Comparison of ENCODE assay signal across 8 cellular contexts in the genomic region with DNA sequence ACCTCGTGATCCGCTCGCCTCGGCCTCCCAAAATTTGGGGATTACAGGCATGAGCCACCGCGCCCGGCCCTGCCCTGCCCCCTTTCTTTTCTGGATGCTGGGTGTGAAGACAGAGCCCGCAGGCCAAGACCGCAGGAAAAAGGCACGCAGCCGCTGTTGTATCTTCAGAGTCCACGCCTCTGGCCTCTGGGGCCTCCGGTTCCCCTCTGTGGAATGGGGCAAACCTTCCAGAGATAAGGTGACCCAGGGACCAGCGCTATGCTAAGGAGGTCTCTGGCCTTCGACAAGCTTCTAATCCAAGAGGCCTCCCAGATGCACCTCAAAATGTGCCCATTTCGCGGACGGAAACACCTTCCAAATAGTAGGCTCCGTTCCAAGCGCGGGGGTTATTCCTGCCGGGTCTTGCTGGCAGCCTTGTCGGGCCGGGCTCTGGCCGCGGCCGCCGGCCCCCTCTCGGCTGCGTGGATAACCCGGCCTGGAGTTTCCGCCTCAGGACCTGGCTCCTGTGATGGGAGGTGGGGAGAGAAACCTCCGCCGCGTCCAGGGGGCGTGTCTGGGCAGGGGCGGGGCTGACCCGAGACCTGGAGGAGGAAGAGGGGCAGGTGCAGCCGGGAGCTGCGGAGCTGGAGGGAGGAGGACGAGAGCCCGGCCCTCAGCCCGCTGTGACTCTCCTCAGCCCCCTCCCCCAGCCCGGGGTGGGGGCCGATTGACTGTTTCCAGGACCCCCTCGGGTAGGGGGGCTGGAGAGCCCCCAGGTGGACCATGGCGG. TPM values are rescaled to one million over a fixed set of nuclear protein-coding genes. Genes with fewer than 3 reads are reported as not detected.
DNase-seq lines count a peak whose midpoint lies in the region; ATAC-seq and TF ChIP-seq lines count a peak whose summit lies in the region.

No MANE protein-coding gene starts in this region.

- H3K4me3 Mint-ChIP-seq in activated CD8-positive, alpha-beta memory T cell treated with anti-CD3 and anti-CD28 coated beads, Interleukin-2, amount 10 ng/mL, durations not matched to agents 7 days and 5 days = no peak overlapping the region

- no peak overlapping the region for H2BK15ac ChIP-seq in mesenchymal stem cell (ENCODE audit: low read depth, poor library complexity, severe bottlenecking)

- no peak overlapping the region for H2AK5ac ChIP-seq in mesenchymal stem cell (ENCODE audit: low read length, severe bottlenecking)

- no peaks in the 10 kb centered on the region for H3K36me3 Mint-ChIP-seq in activated CD8-positive, alpha-beta memory T cell treated with anti-CD3 and anti-CD28 coated beads, Interleukin-2, amount 10 ng/mL, durations not matched to agents 7 days and 5 days

- no peak overlapping the region for H2BK5ac ChIP-seq in mesenchymal stem cell (ENCODE audit: low read depth, low read length, poor library complexity, severe bottlenecking)

- H3K27ac ChIP-seq in HL-60 (replicated peaks) (no peak overlapping the region), mesenchymal stem cell (ENCODE audit: low read length, poor library complexity, severe bottlenecking) (no peak overlapping the region)
- H3K27ac ChIP-seq in effector memory CD4-positive, alpha-beta T cell (ENCODE audit: insufficient read depth, low read length, poor library complexity, severe bottlenecking) = no peak overlapping the region

- H3K4me3 ChIP-seq in BE2C (ENCODE audit: low read depth, low read length) = no peak overlapping the region
- H3K4me3 ChIP-seq in HL-60 (replicated peaks; ENCODE audit: insufficient read depth, low read length) = no peak overlapping the region
- H3K4me3 ChIP-seq in effector memory CD4-positive, alpha-beta T cell (ENCODE audit: insufficient read depth, low read depth, low read length, poor library complexity, severe bottlenecking) = peak overlapping the region; percentile 77
- H3K4me3 ChIP-seq in mesenchymal stem cell (ENCODE audit: insufficient read depth in 1 of 2, low read depth in 1 of 2, low read length in 2 of 2) = no peak overlapping the region

- H3K4me2 ChIP-seq in mesenchymal stem cell (ENCODE audit: low read length, poor library complexity, severe bottlenecking) = peak overlapping the region; percentile 57

- H3K9me3 Mint-ChIP-seq in activated CD8-positive, alpha-beta memory T cell treated with anti-CD3 and anti-CD28 coated beads, Interleukin-2, amount 10 ng/mL, durations not matched to agents 7 days and 5 days (ENCODE audit: low read depth) = no peaks in the 10 kb centered on the region

- H4K8ac ChIP-seq in mesenchymal stem cell (ENCODE audit: low read length) = peak overlapping the region; percentile 14

- no peaks in the 10 kb centered on the region for H3K4me1 ChIP-seq in BE2C
- H3K4me1 ChIP-seq in effector memory CD4-positive, alpha-beta T cell (ENCODE audit: control insufficient read depth, insufficient read depth, low read length, poor library complexity, severe bottlenecking) = peaks cover 14% of the 10 kb centered on the region
- peaks cover 18% of the 10 kb centered on the region for H3K4me1 ChIP-seq in mesenchymal stem cell (ENCODE audit: control insufficient read depth, insufficient read depth, low read depth, low read length)

- peak; percentile 81 for ATAC-seq in activated CD8-positive, alpha-beta memory T cell treated with anti-CD3 and anti-CD28 coated beads, Interleukin-2, amount 10 ng/mL, durations not matched to agents 7 days and 5 days
- ATAC-seq in GM18870 (IDR thresholded peaks at IDR 0.05; ENCODE audit: unreplicated experiment) = no peak

- H2AFZ ChIP-seq in mesenchymal stem cell (ENCODE audit: low read depth, low read length) = no peak overlapping the region

- WGBS in mesenchymal stem cell = 37% methylated on average over 35 of the region's 47 CpGs

- peak; percentile 83 for DNase-seq in BE2C
- DNase-seq in HL-60 (ENCODE audit: low read depth in 1 of 2, low spot score in 1 of 2) = peak; percentile 66 to 76
- DNase-seq in NCI-H82 treated with DMSO at 0.1 percent for 48 hours (lab: John Stamatoyannopoulos, UW; ENCODE audit: unreplicated experiment) = peak; percentile 44
- DNase-seq in activated CD8-positive, alpha-beta memory T cell treated with anti-CD3 and anti-CD28 coated beads, Interleukin-2, amount 10 ng/mL, durations not matched to agents 7 days and 5 days = peak; percentile 85
- peak; percentile 81 to 86 (median 85) for DNase-seq in effector memory CD4-positive, alpha-beta T cell
- DNase-seq in mesenchymal stem cell = peak; percentile 82
- DNase-seq in stimulated activated CD8-positive, alpha-beta memory T cell treated with anti-CD3 and anti-CD28 coated beads, Interleukin-15, amount 100 ng/mL, for 4 hours (ENCODE audit: low read depth in 2 of 2) = peak; percentile 65

- peaks cover 9% of the 10 kb centered on the region for H3K4me1 Mint-ChIP-seq in activated CD8-positive, alpha-beta memory T cell treated with anti-CD3 and anti-CD28 coated beads, Interleukin-2, amount 10 ng/mL, durations not matched to agents 7 days and 5 days

- CTCF ChIA-PET in activated CD8-positive, alpha-beta memory T cell treated with anti-CD3 and anti-CD28 coated beads, Interleukin-2, amount 10 ng/mL, durations not matched to agents 7 days and 5 days (lab: Charles Lee) = interaction anchor here (0.9 to 2.0 kb wide), 3 partner anchors 13 to 59 kb away, joined by 3 to 5 read pairs (median 4); partner anchors contain the start of genes APBA3 and TJP3

- H3K27me3 ChIP-seq in BE2C (peaks cover 25% of the 10 kb centered on the region), HL-60 (ENCODE audit: insufficient read depth, poor library complexity, severe bottlenecking) (peaks cover 35% of the 10 kb centered on the region), mesenchymal stem cell (ENCODE audit: control insufficient read depth in 1 of 2, insufficient read depth in 1 of 2, low read length in 2 of 2) (peaks cover 40 to 59% of the 10 kb centered on the region in 2 experiments)
- H3K27me3 ChIP-seq in effector memory CD4-positive, alpha-beta T cell (replicated peaks; ENCODE audit: control insufficient read depth, insufficient read depth, low read length, poor library complexity, severe bottlenecking) = no peaks in the 10 kb centered on the region

- no peak overlapping the region for H3K27ac Mint-ChIP-seq in activated CD8-positive, alpha-beta memory T cell treated with anti-CD3 and anti-CD28 coated beads, Interleukin-2, amount 10 ng/mL, durations not matched to agents 7 days and 5 days

- no peak overlapping the region for H4K91ac ChIP-seq in mesenchymal stem cell (ENCODE audit: low read length)

- H3K14ac ChIP-seq in mesenchymal stem cell (ENCODE audit: low read length in 2 of 2) = no peak overlapping the region

- no peak overlapping the region for H3K18ac ChIP-seq in mesenchymal stem cell (ENCODE audit: low read depth in 1 of 2, low read length in 2 of 2)

- H2BK120ac ChIP-seq in mesenchymal stem cell (ENCODE audit: low read depth, low read length) = peak overlapping the region; percentile 52

- H3K4ac ChIP-seq in mesenchymal stem cell (ENCODE audit: low read depth in 1 of 2, low read length in 2 of 2) = no peak overlapping the region

- H3K9me3 ChIP-seq in BE2C (no peaks in the 10 kb centered on the region), mesenchymal stem cell (ENCODE audit: control insufficient read depth, low read length) (no peaks in the 10 kb centered on the region)
- H3K9me3 ChIP-seq in effector memory CD4-positive, alpha-beta T cell (ENCODE audit: control insufficient read depth, low read length) = no peaks in the 10 kb centered on the region

- no peak overlapping the region for H3K9ac ChIP-seq in mesenchymal stem cell (ENCODE audit: low read length)

- H3K36me3 ChIP-seq in BE2C = no peaks in the 10 kb centered on the region
- no peaks in the 10 kb centered on the region for H3K36me3 ChIP-seq in effector memory CD4-positive, alpha-beta T cell (ENCODE audit: control insufficient read depth, insufficient read depth, low read length)
- no peaks in the 10 kb centered on the region for H3K36me3 ChIP-seq in mesenchymal stem cell (ENCODE audit: control insufficient read depth in 1 of 2, insufficient read depth in 2 of 2, low read depth in 1 of 2, low read length in 2 of 2)

- no peak overlapping the region for H3K23ac ChIP-seq in mesenchymal stem cell (ENCODE audit: low read length in 2 of 2)

- no peaks in the 10 kb centered on the region for H3K79me1 ChIP-seq in mesenchymal stem cell (replicated peaks; ENCODE audit: low read length, poor library complexity, severe bottlenecking)

- TF ChIP-seq CTCF in BE2C (IDR thresholded peaks at IDR 0.05; ENCODE audit: low read depth, low read length) = no peak
- TF ChIP-seq CTCF in HL-60 (IDR thresholded peaks at IDR 0.05; ENCODE audit: insufficient read depth, low read length) = no peak

- H3K27me3 Mint-ChIP-seq in activated CD8-positive, alpha-beta memory T cell treated with anti-CD3 and anti-CD28 coated beads, Interleukin-2, amount 10 ng/mL, durations not matched to agents 7 days and 5 days = peaks cover 36% of the 10 kb centered on the region

- H2BK12ac ChIP-seq in mesenchymal stem cell (ENCODE audit: low read length in 2 of 2) = no peak overlapping the region

RNA-seq across cellular contexts. Expression of gene TJP3, which starts 13.1 kb away (rescaled TPM):
- polyA plus RNA-seq in BE2C (2012; ENCODE audit: insufficient read depth, insufficient read length, low read depth) = 0.65 TPM
- 1 to 10 TPM; 1.0 to 1.3 TPM for total RNA-seq in activated CD8-positive, alpha-beta memory T cell treated with anti-CD3 and anti-CD28 coated beads, Interleukin-2, amount 10 ng/mL, durations not matched to agents 7 days and 5 days
- not detected for polyA plus RNA-seq in mesenchymal stem cell (2013, experiment 1 of 2)
- not detected for polyA plus RNA-seq in mesenchymal stem cell (2013, experiment 2 of 2)

RNA-seq across cellular contexts. Expression of gene PIP5K1C, which starts 21.0 kb away (rescaled TPM):
- polyA plus RNA-seq in BE2C (2012; ENCODE audit: insufficient read depth, insufficient read length, low read depth) = 20.4 TPM
- 10 to 100 TPM; 23.9 to 37.7 TPM for total RNA-seq in activated CD8-positive, alpha-beta memory T cell treated with anti-CD3 and anti-CD28 coated beads, Interleukin-2, amount 10 ng/mL, durations not matched to agents 7 days and 5 days
- 52.2 TPM for polyA plus RNA-seq in mesenchymal stem cell (2013, experiment 1 of 2)
- polyA plus RNA-seq in mesenchymal stem cell (2013, experiment 2 of 2) = 51.8 TPM

RNA-seq across cellular contexts. Expression of gene APBA3, which starts 40.2 kb away (rescaled TPM):
- 50.5 TPM for polyA plus RNA-seq in BE2C (2012; ENCODE audit: insufficient read depth, insufficient read length, low read depth)
- 10 to 100 TPM; 50.3 to 65.5 TPM for total RNA-seq in activated CD8-positive, alpha-beta memory T cell treated with anti-CD3 and anti-CD28 coated beads, Interleukin-2, amount 10 ng/mL, durations not matched to agents 7 days and 5 days
- polyA plus RNA-seq in mesenchymal stem cell (2013, experiment 1 of 2) = 12.8 TPM
- polyA plus RNA-seq in mesenchymal stem cell (2013, experiment 2 of 2) = 13.3 TPM

RNA-seq across cellular contexts. Expression of gene MRPL54, which starts 41.2 kb away (rescaled TPM):
- polyA plus RNA-seq in BE2C (2012; ENCODE audit: insufficient read depth, insufficient read length, low read depth) = 237 TPM
- total RNA-seq in activated CD8-positive, alpha-beta memory T cell treated with anti-CD3 and anti-CD28 coated beads, Interleukin-2, amount 10 ng/mL, durations not matched to agents 7 days and 5 days = 10 to 100 TPM; 74.0 to 89.8 TPM
- 54.1 TPM for polyA plus RNA-seq in mesenchymal stem cell (2013, experiment 1 of 2)
- 56.4 TPM for polyA plus RNA-seq in mesenchymal stem cell (2013, experiment 2 of 2)

RNA-seq across cellular contexts. Expression of gene RAX2, which starts 50.7 kb away (rescaled TPM):
- not detected for polyA plus RNA-seq in BE2C (2012; ENCODE audit: insufficient read depth, insufficient read length, low read depth)
- total RNA-seq in activated CD8-positive, alpha-beta memory T cell treated with anti-CD3 and anti-CD28 coated beads, Interleukin-2, amount 10 ng/mL, durations not matched to agents 7 days and 5 days = not detected
- not detected for polyA plus RNA-seq in mesenchymal stem cell (2013, experiment 1 of 2)
- polyA plus RNA-seq in mesenchymal stem cell (2013, experiment 2 of 2) = not detected
